ENCODE assay signal across 1 cellular context in genomic region chr17:55683554-55684315, GRCh38.
TF ChIP-seq lines count a peak whose summit lies in the region.

No MANE protein-coding gene starts in this region.

TF ChIP-seq in K562, 482 proteins besides CTCF, POLR2A, EP300 and RAD21 (continued from another document and continues in another):
- TF ChIP-seq DACH1 (IDR thresholded peaks at IDR 0.05; ENCODE audit: partially characterized antibody), result no peak
- TF ChIP-seq ZNF586 (CRISPR knock-in tag; conservative IDR thresholded peaks at IDR 0.05), result no peak
- TF ChIP-seq ZNF175 (CRISPR knock-in tag; IDR thresholded peaks at IDR 0.05; ENCODE audit: low read depth), result no peak
- peak; percentile 50; the same call in 1 of the 2 replicates for TF ChIP-seq NFE2 (IDR thresholded peaks at IDR 0.05; ENCODE audit: low read depth)
- no peak for TF ChIP-seq RBBP5 (IDR thresholded peaks at IDR 0.05; ENCODE audit: borderline replicate concordance, insufficient read depth, low read length, poor library complexity, severe bottlenecking)
- TF ChIP-seq ADNP (tag; IDR thresholded peaks at IDR 0.05), result no peak
- no peak for TF ChIP-seq REST (CRISPR knock-in tag; IDR thresholded peaks at IDR 0.05; ENCODE audit: low read depth)
- TF ChIP-seq MTF1 (CRISPR knock-in tag; IDR thresholded peaks at IDR 0.05; ENCODE audit: borderline replicate concordance), result no peak
- no peak for TF ChIP-seq ZNF121 (CRISPR knock-in tag; conservative IDR thresholded peaks at IDR 0.05)
- no peak for TF ChIP-seq ZNF511 (CRISPR knock-in tag; IDR thresholded peaks at IDR 0.05)
- no peak for TF ChIP-seq HNRNPK (IDR thresholded peaks at IDR 0.05; ENCODE audit: low read depth, low read length, poor library complexity, severe bottlenecking)
- TF ChIP-seq ZNF316 (IDR thresholded peaks at IDR 0.05), result peak; percentile 99
- peak; percentile 100 for TF ChIP-seq MAFF (IDR thresholded peaks at IDR 0.05; ENCODE audit: low read length)
- TF ChIP-seq ZNF740 (CRISPR knock-in tag; IDR thresholded peaks at IDR 0.05), result no peak
- no peak for TF ChIP-seq ZNF740 (tag; IDR thresholded peaks at IDR 0.05)
- TF ChIP-seq TAF7 (tag; IDR thresholded peaks at IDR 0.05), result no peak
- TF ChIP-seq SRSF9 (IDR thresholded peaks at IDR 0.05; ENCODE audit: borderline replicate concordance, low read depth, low read length), result no peak
- TF ChIP-seq SAFB (IDR thresholded peaks at IDR 0.05; ENCODE audit: borderline replicate concordance, low read depth, low read length), result no peak
- TF ChIP-seq MAFG (tag; conservative IDR thresholded peaks at IDR 0.05), result peak; percentile 99
- no peak for TF ChIP-seq ARID3A (IDR thresholded peaks at IDR 0.05; ENCODE audit: borderline replicate concordance, low read depth, low read length)
- TF ChIP-seq ZNF780A (CRISPR knock-in tag; IDR thresholded peaks at IDR 0.05), result no peak
- no peak for TF ChIP-seq MEF2D (tag; conservative IDR thresholded peaks at IDR 0.05; ENCODE audit: low read depth)
- TF ChIP-seq IRF2 (CRISPR knock-in tag; IDR thresholded peaks at IDR 0.05), result no peak
- peak; percentile 86 for TF ChIP-seq FOXJ2 (tag; IDR thresholded peaks at IDR 0.05)
- no peak for TF ChIP-seq ZNF347 (CRISPR knock-in tag; IDR thresholded peaks at IDR 0.05; ENCODE audit: low read depth)
- no peak for TF ChIP-seq THRA (IDR thresholded peaks at IDR 0.05)
- TF ChIP-seq JUND (IDR thresholded peaks at IDR 0.05; ENCODE audit: borderline replicate concordance, low read depth, low read length), result no peak
- TF ChIP-seq JUND (tag; IDR thresholded peaks at IDR 0.05; ENCODE audit: borderline replicate concordance, low read depth, low read length), result no peak
- TF ChIP-seq CREB3 (tag; conservative IDR thresholded peaks at IDR 0.05; ENCODE audit: low read depth), result no peak
- TF ChIP-seq GABPA (tag; conservative IDR thresholded peaks at IDR 0.05; ENCODE audit: low read depth), result no peak
- no peak for TF ChIP-seq ZNF75A (CRISPR knock-in tag; IDR thresholded peaks at IDR 0.05)
- peak; percentile 67 for TF ChIP-seq PRDM10 (IDR thresholded peaks at IDR 0.05; ENCODE audit: partially characterized antibody)
- TF ChIP-seq BRF2 (IDR thresholded peaks at IDR 0.05; ENCODE audit: borderline replicate concordance, insufficient read depth, insufficient read length), result no peak
- no peak for TF ChIP-seq JUN (IDR thresholded peaks at IDR 0.05; ENCODE audit: borderline replicate concordance, low read depth, low read length)
- no peak for TF ChIP-seq JUN (CRISPR knock-in tag; IDR thresholded peaks at IDR 0.05; ENCODE audit: borderline replicate concordance)
- TF ChIP-seq HNRNPL (IDR thresholded peaks at IDR 0.05; ENCODE audit: low read depth, low read length), result no peak
- no peak for TF ChIP-seq NFXL1 (CRISPR knock-in tag; IDR thresholded peaks at IDR 0.05)
- no peak for TF ChIP-seq EWSR1 (IDR thresholded peaks at IDR 0.05; ENCODE audit: borderline replicate concordance, low read depth, partially characterized antibody)
- TF ChIP-seq YY1 (IDR thresholded peaks at IDR 0.05; ENCODE audit: borderline replicate concordance in 1 of 3, control insufficient read depth in 1 of 3, extremely low read depth in 1 of 3, insufficient read depth in 3 of 3, insufficient read length in 1 of 3, insufficient replicate concordance in 2 of 3, low read depth in 1 of 3, low read length in 2 of 3), result no peak
- no peak for TF ChIP-seq AFF1 (IDR thresholded peaks at IDR 0.05; ENCODE audit: low read depth in 1 of 2, partially characterized antibody in 2 of 2)
